ENCODE assay signal across 12 cellular contexts in the genomic region with DNA sequence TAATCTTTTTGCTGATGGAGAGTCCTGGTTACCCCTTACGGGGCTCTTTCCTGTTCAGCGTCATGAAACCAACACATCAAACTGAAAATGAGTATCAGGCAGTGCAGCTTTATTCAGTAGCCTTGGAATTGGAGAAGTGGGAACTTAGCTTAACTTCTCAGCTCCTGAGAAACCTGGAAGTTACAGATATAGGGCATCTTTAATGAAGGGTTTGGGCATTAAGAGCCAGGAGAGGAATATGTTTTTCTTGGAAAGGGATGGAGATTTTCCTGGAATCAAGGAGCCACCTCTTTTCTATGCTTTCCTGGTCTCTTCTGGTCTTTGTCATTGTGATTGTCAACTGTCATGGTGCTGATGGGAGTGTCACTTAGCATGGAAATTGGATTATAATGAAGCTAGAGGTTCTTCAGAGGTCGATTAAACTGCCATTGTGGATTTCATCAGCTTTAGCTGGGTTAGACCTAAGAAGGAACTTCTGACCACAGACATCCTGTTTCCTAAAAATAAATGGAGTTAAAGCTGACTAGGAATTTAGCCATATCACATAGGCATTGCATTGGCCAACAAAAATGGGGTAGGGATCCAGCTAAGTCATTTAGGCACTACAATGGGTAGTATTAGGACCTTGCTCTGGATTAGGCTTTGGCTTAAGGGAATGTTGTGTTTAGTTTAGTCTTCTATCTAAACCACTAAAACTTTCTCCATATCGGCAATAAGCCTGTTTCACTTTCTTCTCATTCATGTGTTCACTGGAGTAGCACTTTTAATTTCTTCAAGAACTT.
DNase-seq lines count a peak whose midpoint lies in the region; ATAC-seq and FAIRE-seq lines count a peak whose summit lies in the region.
"Had no signal": no experiment of that assay in that cellular context is flagged by ENCODE, and none has a peak within 500 bp of the region (broad histone marks: within the 10 kb centered on the region; RNA-seq: fewer than 3 reads in every experiment).

No MANE protein-coding gene starts in this region.

- no peaks in the 10 kb centered on the region for H3K9me3 ChIP-seq in MG63

- peaks cover under 1% of the 10 kb centered on the region for H3K36me3 Mint-ChIP-seq in activated T-helper 17 cell treated with anti-CD3 and anti-CD28 coated beads, Interleukin-2, amount 50 U/mL, for 72 hours (ENCODE audit: low read depth)

- H3K4me1 Mint-ChIP-seq in activated T-helper 17 cell treated with anti-CD3 and anti-CD28 coated beads, Interleukin-2, amount 50 U/mL, for 72 hours = peaks cover 18% of the 10 kb centered on the region

- ATAC-seq in activated T-helper 17 cell treated with anti-CD3 and anti-CD28 coated beads, Interleukin-2, amount 50 U/mL, for 72 hours (replicated peaks) = peak; percentile 73
- no peak for ATAC-seq in HG03280 (IDR thresholded peaks at IDR 0.05; ENCODE audit: unreplicated experiment)

- H3K27me3 Mint-ChIP-seq in activated T-helper 17 cell treated with anti-CD3 and anti-CD28 coated beads, Interleukin-2, amount 50 U/mL, for 72 hours = no peaks in the 10 kb centered on the region
- H3K27me3 Mint-ChIP-seq: naive B cell had no signal

- peak; percentile 70 for FAIRE-seq in GM18507 (lab: Jason Lieb, UNC)
- FAIRE-seq: bronchial epithelial cell, TTC549 had no signal

- H3K9me3 Mint-ChIP-seq in activated T-helper 17 cell treated with anti-CD3 and anti-CD28 coated beads, Interleukin-2, amount 50 U/mL, for 72 hours = peaks cover 4% of the 10 kb centered on the region

- H3K4me3 Mint-ChIP-seq in activated T-helper 17 cell treated with anti-CD3 and anti-CD28 coated beads, Interleukin-2, amount 50 U/mL, for 72 hours = peak overlapping the region; percentile 35
- H3K4me3 Mint-ChIP-seq: naive B cell had no signal

- no peaks in the 10 kb centered on the region for H3K36me3 ChIP-seq in MG63

- H3K27me3 ChIP-seq in MG63 = no peaks in the 10 kb centered on the region

- DNase-seq in GM18507 (ENCODE audit: extremely low spot score, insufficient read length, low read depth) (no peak), MG63 (peak; percentile 8), putamen (ENCODE audit: low spot score) (peak; percentile 1), glomerular visceral epithelial cell (ENCODE audit: extremely low spot score) (no peak)
- DNase-seq in stimulated activated CD4-positive, alpha-beta T cell treated with anti-CD3 and anti-CD28 coated beads, Interleukin-2, amount 100 ng/mL, for 24 hours = no peak
- DNase-seq: hypothalamus, naive B cell, NCI-H446 had no signal

- peak overlapping the region; percentile 12 for H3K4me3 ChIP-seq in MG63

- H3K27ac Mint-ChIP-seq in activated T-helper 17 cell treated with anti-CD3 and anti-CD28 coated beads, Interleukin-2, amount 50 U/mL, for 72 hours = peak overlapping the region; percentile 1
- H3K27ac Mint-ChIP-seq: naive B cell had no signal

Comparison
In these comparisons a context has a peak if more than half of its experiments do, and no peak if none do; other contexts are left out.
1. DNase-seq: peak in MG63 (single experiment) and putamen (single experiment); none in GM18507 (single experiment), stimulated activated CD4-positive, alpha-beta T cell treated with anti-CD3 and anti-CD28 coated beads, Interleukin-2, amount 100 ng/mL, for 24 hours (0 of 2) and glomerular visceral epithelial cell (single experiment).